9 cellular contexts compared by ENCODE assay signal in genomic region chr6:28709478-28710349, GRCh38.
DNase-seq lines count a peak whose midpoint lies in the region; ATAC-seq, FAIRE-seq and TF ChIP-seq lines count a peak whose summit lies in the region.
"Had no signal": no experiment of that assay in that cellular context is flagged by ENCODE, and none has a peak within 500 bp of the region (broad histone marks: within the 10 kb centered on the region; RNA-seq: fewer than 3 reads in every experiment).

No MANE protein-coding gene starts in this region.

- H3K14ac ChIP-seq in H9 (ENCODE audit: insufficient read depth, low read length): no peak overlapping the region

- H3K4ac ChIP-seq in H9 (ENCODE audit: low read depth, low read length): no peak overlapping the region

- TF ChIP-seq CTCF in AG04450 (IDR thresholded peaks at IDR 0.05; ENCODE audit: low read depth, low read length) (no peak), H9 (conservative IDR thresholded peaks at IDR 0.05) (no peak), astrocyte (IDR thresholded peaks at IDR 0.05; ENCODE audit: insufficient read depth, low read depth, low read length) (no peak)

- peak overlapping the region; percentile 89 for H3K4me2 ChIP-seq in H9 (ENCODE audit: insufficient read depth, insufficient read length, low read length)
- peak overlapping the region; percentile 79 for H3K4me2 ChIP-seq in astrocyte (ENCODE audit: low read length)

- H2AFZ ChIP-seq in H9 (ENCODE audit: low read length) (peak overlapping the region; percentile 96), astrocyte (ENCODE audit: low read depth, low read length) (peak overlapping the region; percentile 53)

- H3K27ac Mint-ChIP-seq in H9: peak overlapping the region in 1 of 3 experiments; percentile 89; a peak in 3 of 7 replicates
- H3K27ac Mint-ChIP-seq in astrocyte (ENCODE audit: unreplicated experiment): peak overlapping the region; percentile 21

- no peak for DNase-seq in AG04450 (ENCODE audit: low read depth, low spot score)
- DNase-seq in H9: peak; percentile 49
- no peak for DNase-seq in astrocyte (ENCODE audit: low read depth)
- peak; percentile 62 for DNase-seq in kidney tubule cell (ENCODE audit: low spot score)
- DNase-seq in globus pallidus (ENCODE audit: low spot score): no peak
- DNase-seq in NOMO-1 treated with dmso at 0.1 percent for 144 hours (lab: John Stamatoyannopoulos, UW; ENCODE audit: unreplicated experiment): no peak
- DNase-seq: NCI-H1417 had no signal

- H4K8ac ChIP-seq in H9 (replicated peaks; ENCODE audit: insufficient read length, low read depth, low read length): no peak overlapping the region

- H3K27me3 Mint-ChIP-seq in H9 (ENCODE audit: low read depth) (no peaks in the 10 kb centered on the region; the same call in 1 of the 2 replicates), astrocyte (ENCODE audit: low read depth, unreplicated experiment) (peaks cover 6% of the 10 kb centered on the region)

- no peak overlapping the region for H3T11ph ChIP-seq in H9 (ENCODE audit: low read length)

- H3K9me3 ChIP-seq in AG04450 (ENCODE audit: control insufficient read depth, insufficient read depth, low read length): peaks cover 4% of the 10 kb centered on the region
- H3K9me3 ChIP-seq in H9 (ENCODE audit: control insufficient read depth, low read depth, low read length): peaks cover 5% of the 10 kb centered on the region
- H3K9me3 ChIP-seq in astrocyte (ENCODE audit: insufficient read depth, low read depth, low read length): no peaks in the 10 kb centered on the region

- no peak overlapping the region for H3K23ac ChIP-seq in H9 (ENCODE audit: insufficient read length, low read depth, low read length)

- ATAC-seq in HG03460 (IDR thresholded peaks at IDR 0.05; ENCODE audit: unreplicated experiment) (no peak), GM21576 (IDR thresholded peaks at IDR 0.05; ENCODE audit: unreplicated experiment) (no peak)

- no peak overlapping the region for H2BK12ac ChIP-seq in H9 (ENCODE audit: insufficient read length, low read depth, low read length)

- H3K23me2 ChIP-seq in H9 (ENCODE audit: insufficient read length, low read depth, low read length, poor library complexity, severe bottlenecking): peaks cover 6% of the 10 kb centered on the region

- H2BK5ac ChIP-seq in H9 (ENCODE audit: insufficient read length, low read length): no peak overlapping the region

- H3K27me3 ChIP-seq in AG04450 (ENCODE audit: control insufficient read depth, insufficient read depth, low read length) (no peaks in the 10 kb centered on the region), H9 (ENCODE audit: insufficient read depth, low read length) (no peaks in the 10 kb centered on the region), astrocyte (ENCODE audit: insufficient read depth, low read length) (peaks cover 3% of the 10 kb centered on the region)

- H4K5ac ChIP-seq in H9 (ENCODE audit: insufficient read length, low read depth, low read length): no peak overlapping the region

- H3K9ac ChIP-seq in H9 (ENCODE audit: extremely low read depth, insufficient read length, low read length) (peak overlapping the region; percentile 75), astrocyte (ENCODE audit: low read length) (no peak overlapping the region)

- H3K4me1 ChIP-seq in H9 (ENCODE audit: insufficient read depth, low read length) (no peaks in the 10 kb centered on the region), astrocyte (ENCODE audit: insufficient read depth, low read length) (no peaks in the 10 kb centered on the region)

- no peaks in the 10 kb centered on the region for H3K79me2 ChIP-seq in H9 (ENCODE audit: insufficient read depth, low read length)
- no peaks in the 10 kb centered on the region for H3K79me2 ChIP-seq in astrocyte (ENCODE audit: insufficient read depth, low read length)

- H3K4me1 Mint-ChIP-seq in H9 (peaks cover 4 to 9% of the 10 kb centered on the region in 2 experiments; a peak in 2 of 4 replicates), astrocyte (ENCODE audit: low read depth, unreplicated experiment) (no peaks in the 10 kb centered on the region)

- no peaks in the 10 kb centered on the region for H3K36me3 ChIP-seq in astrocyte (ENCODE audit: insufficient read depth, low read length)

- H3K56ac ChIP-seq in H9 (ENCODE audit: insufficient read length, low read depth, low read length): peak overlapping the region; percentile 23

- H3K36me3 Mint-ChIP-seq in H9 (ENCODE audit: insufficient read depth in 1 of 3, low read depth in 3 of 3) (peaks cover 2 to 20% (median 14%) of the 10 kb centered on the region in 3 experiments), astrocyte (ENCODE audit: low read depth, unreplicated experiment) (no peaks in the 10 kb centered on the region)

- POLR2A ChIA-PET in AG04450 (lab: Yijun Ruan, JAX): no interaction called here

- no peak overlapping the region for H4K91ac ChIP-seq in H9 (ENCODE audit: insufficient read length, low read depth, low read length)

- H3K79me1 ChIP-seq in H9 (ENCODE audit: insufficient read depth, low read depth, low read length, poor library complexity, severe bottlenecking): no peaks in the 10 kb centered on the region

- no peak overlapping the region for H2BK20ac ChIP-seq in H9 (ENCODE audit: low read depth, low read length, poor library complexity, severe bottlenecking)

- H3K4me3 ChIP-seq in AG04450 (ENCODE audit: low read depth, low read length): peak overlapping the region; percentile 41
- H3K4me3 ChIP-seq in astrocyte (ENCODE audit: insufficient read depth, low read depth, low read length): peak overlapping the region; percentile 29

- H3K27ac ChIP-seq in AG04450 (ENCODE audit: low read depth, low read length) (no peak overlapping the region), H9 (ENCODE audit: insufficient read length, low read depth, low read length) (peak overlapping the region; percentile 40), astrocyte (ENCODE audit: low read depth, low read length) (no peak overlapping the region)

- H4K20me1 ChIP-seq in H9 (ENCODE audit: control insufficient read depth, insufficient read depth, insufficient read length) (no peaks in the 10 kb centered on the region), astrocyte (ENCODE audit: insufficient read depth, low read length) (no peaks in the 10 kb centered on the region)

- H2BK120ac ChIP-seq in H9 (ENCODE audit: low read depth, low read length, poor library complexity, severe bottlenecking): no peak overlapping the region

- no peak overlapping the region for H2AK5ac ChIP-seq in H9 (ENCODE audit: insufficient read length, low read length)

- no peak overlapping the region for H3K18ac ChIP-seq in H9 (ENCODE audit: insufficient read length, low read depth, low read length)

- CTCF ChIA-PET in AG04450 (lab: Charles Lee): no interaction called here

- H2BK15ac ChIP-seq in H9 (ENCODE audit: low read depth, low read length): no peak overlapping the region

- WGBS in H9 (ENCODE audit: extremely low coverage, insufficient read length, low lambda C conversion rate): no CpG with 5 or more reads among the region's 30 CpGs

- H3K9me3 Mint-ChIP-seq in H9 (peaks cover 21 to 22% of the 10 kb centered on the region in 2 experiments), astrocyte (ENCODE audit: unreplicated experiment) (peaks cover 20% of the 10 kb centered on the region)

- peak overlapping the region; percentile 91 for H3K4me3 Mint-ChIP-seq in H9
- H3K4me3 Mint-ChIP-seq in astrocyte (ENCODE audit: unreplicated experiment): peak overlapping the region; percentile 80

- FAIRE-seq in astrocyte (lab: Jason Lieb, UNC): no peak

Comparison
In these comparisons a context has a peak if more than half of its experiments do, and no peak if none do; other contexts are left out.
1. DNase-seq: peak in H9 (single experiment) and kidney tubule cell (single experiment); none in AG04450 (single experiment), astrocyte (single experiment), globus pallidus (single experiment) and NOMO-1 treated with dmso at 0.1 percent for 144 hours (single experiment).